Comparison of ENCODE assay signal across 8 cellular contexts in the genomic region with DNA sequence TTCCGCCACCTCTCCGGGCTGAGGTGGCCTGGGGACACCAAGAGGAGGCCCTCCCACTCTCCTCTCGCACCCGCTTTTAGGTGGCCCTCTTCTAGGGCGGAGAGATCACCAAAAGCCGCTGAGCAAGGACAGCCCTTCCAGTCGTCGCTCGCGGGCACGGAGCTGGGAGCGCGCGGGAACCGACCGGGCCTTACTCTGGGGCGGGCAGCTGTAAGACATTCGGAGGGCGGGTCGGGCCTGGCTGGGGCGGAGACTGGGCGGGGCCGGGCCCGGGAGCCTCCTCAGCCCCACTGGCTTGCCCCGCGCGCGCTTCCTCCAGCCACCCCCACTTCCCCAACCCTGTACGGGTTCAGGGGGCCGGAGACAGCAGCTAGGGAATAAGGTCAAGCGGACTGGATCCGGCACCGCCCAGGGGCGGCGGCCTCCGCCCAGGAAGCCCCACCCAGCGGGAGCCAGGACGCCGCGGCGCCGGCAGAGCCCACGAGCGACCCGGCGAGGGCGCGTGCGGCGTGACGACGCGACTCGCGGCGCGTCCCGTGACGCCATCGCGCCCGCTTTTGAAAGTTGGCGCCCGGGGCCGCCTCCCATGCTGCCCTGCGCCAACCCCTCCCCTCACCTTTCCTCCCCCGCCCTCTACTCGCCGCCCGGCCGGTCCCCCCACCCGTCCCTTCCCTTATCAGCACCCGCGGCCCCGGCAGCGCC. TPM values are rescaled to one million over a fixed set of nuclear protein-coding genes. Genes with fewer than 3 reads are reported as not detected.
DNase-seq lines count a peak whose midpoint lies in the region; ATAC-seq and TF ChIP-seq lines count a peak whose summit lies in the region.

No MANE protein-coding gene starts in this region.

- H3K9ac ChIP-seq in rectal smooth muscle tissue (ENCODE audit: low read length), result peak overlapping the region; percentile 96

- intact Hi-C loops in ascending aorta (cut with DNase I) (loop anchor here (1.0 to 5.0 kb wide), 8 partner anchors 15 to 245 kb away; a partner anchor contains a TSS), vagina (cut with DNase I) (loop anchor here (2.0 kb wide), 1 partner anchor 105 kb away; a partner anchor contains a TSS)

- H3K27ac ChIP-seq in ascending aorta (peak overlapping the region; percentile 100), rectal smooth muscle tissue (ENCODE audit: low read depth, low read length) (peak overlapping the region; percentile 90), vagina (peak overlapping the region; percentile 98)

- DNase-seq in NCI-H146 treated with DMSO at 0.1 percent for 48 hours (lab: John Stamatoyannopoulos, UW; ENCODE audit: unreplicated experiment), result peak; percentile 88
- peak; percentile 93 to 99 (median 96) for DNase-seq in T-helper 2 cell
- peak; percentile 89 to 97 for DNase-seq in ascending aorta (ENCODE audit: low spot score in 2 of 2)
- DNase-seq in hepatic stellate cell (ENCODE audit: low spot score), result peak; percentile 96
- peak in 1 of 2 donors; percentile 98 for DNase-seq in vagina (ENCODE audit: extremely low spot score in 2 of 2)

- peak; percentile 86 for ATAC-seq in GM18502 (IDR thresholded peaks at IDR 0.05; ENCODE audit: poor library complexity, unreplicated experiment)
- ATAC-seq in HG02885 (IDR thresholded peaks at IDR 0.05; ENCODE audit: poor library complexity, unreplicated experiment), result peak; percentile 79

- H3K4me3 ChIP-seq in ascending aorta (peak overlapping the region; percentile 99), rectal smooth muscle tissue (ENCODE audit: low read length) (peak overlapping the region; percentile 80), vagina (peak overlapping the region; percentile 90 to 92)

- peaks cover 7 to 24% of the 10 kb centered on the region in 2 donors for H3K4me1 ChIP-seq in ascending aorta
- H3K4me1 ChIP-seq in rectal smooth muscle tissue (ENCODE audit: control insufficient read depth, insufficient read depth, low read length), result peaks cover 8% of the 10 kb centered on the region
- H3K4me1 ChIP-seq in vagina, result peaks cover 44% of the 10 kb centered on the region

- peak in 1 of 2 donors; percentile 64 for TF ChIP-seq POLR2A in vagina (IDR thresholded peaks at IDR 0.05)

- TF ChIP-seq CTCF in ascending aorta (IDR thresholded peaks at IDR 0.05), result no peak
- no peak for TF ChIP-seq CTCF in vagina (IDR thresholded peaks at IDR 0.05)

- H3K27me3 ChIP-seq in ascending aorta (no peaks in the 10 kb centered on the region), rectal smooth muscle tissue (ENCODE audit: control insufficient read depth, insufficient read depth, low read length) (no peaks in the 10 kb centered on the region), vagina (no peaks in the 10 kb centered on the region)

- H3K9me3 ChIP-seq in ascending aorta, result no peaks in the 10 kb centered on the region
- no peaks in the 10 kb centered on the region for H3K9me3 ChIP-seq in vagina

- H3K36me3 ChIP-seq in ascending aorta, result no peaks in the 10 kb centered on the region
- H3K36me3 ChIP-seq in rectal smooth muscle tissue (ENCODE audit: control insufficient read depth, insufficient read depth, low read length), result no peaks in the 10 kb centered on the region
- no peaks in the 10 kb centered on the region for H3K36me3 ChIP-seq in vagina

RNA-seq across cellular contexts. Expression of a gene that starts 0.4 kb away (rescaled TPM):
- total RNA-seq in ascending aorta (38.6 TPM), vagina (43.2 TPM)

RNA-seq across cellular contexts. Expression of a gene that starts 33.3 kb away (rescaled TPM):
- total RNA-seq in ascending aorta (182 TPM), vagina (54.8 TPM)
